In genomic region chr17:41415411-41415810, GRCh38 we compare ENCODE assay signal across 1 cellular context.
TF ChIP-seq lines count a peak whose summit lies in the region.

No MANE protein-coding gene starts in this region.

TF ChIP-seq in HCT116, 20 proteins besides CTCF, POLR2A, EP300 and RAD21:
- TF ChIP-seq EZH2phosphoT487 (IDR thresholded peaks at IDR 0.05; ENCODE audit: borderline replicate concordance) (no peak), SIN3A (IDR thresholded peaks at IDR 0.05; ENCODE audit: low read depth) (no peak), EGR1 (IDR thresholded peaks at IDR 0.05; ENCODE audit: low read depth) (no peak), ZNF274 (IDR thresholded peaks at IDR 0.05; ENCODE audit: low read depth, low read length) (no peak), FOSL1 (IDR thresholded peaks at IDR 0.05; ENCODE audit: low read depth) (no peak), REST (IDR thresholded peaks at IDR 0.05; ENCODE audit: low read depth) (no peak), TCF7L2 (IDR thresholded peaks at IDR 0.05; ENCODE audit: borderline replicate concordance, extremely low read depth, insufficient read depth, insufficient read length) (no peak), YY1 (IDR thresholded peaks at IDR 0.05; ENCODE audit: extremely low read depth, insufficient replicate concordance, low read depth, low read length) (no peak), MAX (IDR thresholded peaks at IDR 0.05) (no peak), POLR2AphosphoS5 (IDR thresholded peaks at IDR 0.05; ENCODE audit: low read depth, low read length) (no peak), EZH2 (IDR thresholded peaks at IDR 0.05) (no peak), JUND (IDR thresholded peaks at IDR 0.05) (no peak), CBX3 (IDR thresholded peaks at IDR 0.05; ENCODE audit: low read depth) (no peak), ELF1 (IDR thresholded peaks at IDR 0.05; ENCODE audit: borderline replicate concordance, low read depth) (no peak), SP1 (IDR thresholded peaks at IDR 0.05; ENCODE audit: low read depth) (no peak), ZFX (IDR thresholded peaks at IDR 0.05) (no peak), CEBPB (IDR thresholded peaks at IDR 0.05; ENCODE audit: low read depth) (no peak)
